ENCODE assay signal across 1 cellular context in genomic region chr6:96521625-96522468, GRCh38.
TF ChIP-seq lines count a peak whose summit lies in the region.

Gene UFL1 (plus strand): TSS chr6:96521806. CDS start chr6:96521874, 68 bp downstream.

TF ChIP-seq in K562, 482 proteins besides CTCF, POLR2A, EP300 and RAD21 (continued from another document and continues in another):
- TF ChIP-seq TEAD4 (IDR thresholded peaks at IDR 0.05; ENCODE audit: low read length): peak; percentile 52; the same call in 1 of the 2 replicates
- TF ChIP-seq TEAD4 (CRISPR knock-in tag; IDR thresholded peaks at IDR 0.05; ENCODE audit: borderline replicate concordance): 0 out of 2 replicates have a peak, but pooled peaks have one; percentile 33
- 0 out of 2 replicates have a peak, but pooled peaks have one; percentile 1 for TF ChIP-seq ZNF316 (IDR thresholded peaks at IDR 0.05)
- no peak for TF ChIP-seq KAT2B (IDR thresholded peaks at IDR 0.05; ENCODE audit: low read depth, low read length)
- no peak for TF ChIP-seq ZNF780A (CRISPR knock-in tag; IDR thresholded peaks at IDR 0.05)
- peak; percentile 66 to 96 (median 88) for TF ChIP-seq YY1 (IDR thresholded peaks at IDR 0.05; ENCODE audit: borderline replicate concordance in 1 of 3, control insufficient read depth in 1 of 3, extremely low read depth in 1 of 3, insufficient read depth in 3 of 3, insufficient read length in 1 of 3, insufficient replicate concordance in 2 of 3, low read depth in 1 of 3, low read length in 2 of 3)
- 0 out of 2 replicates have a peak, but pooled peaks have one; percentile 22 for TF ChIP-seq IRF1 (CRISPR knock-in tag; IDR thresholded peaks at IDR 0.05; ENCODE audit: borderline replicate concordance)
- TF ChIP-seq ZBTB26 (CRISPR knock-in tag; IDR thresholded peaks at IDR 0.05): no peak
- peak; percentile 87 for TF ChIP-seq ZBTB1 (CRISPR knock-in tag; IDR thresholded peaks at IDR 0.05; ENCODE audit: borderline replicate concordance, low read depth)
- 0 out of 2 replicates have a peak, but pooled peaks have one; percentile 44 for TF ChIP-seq E2F4 (CRISPR knock-in tag; IDR thresholded peaks at IDR 0.05; ENCODE audit: low read depth)
- peak in 1 of 2 experiments; percentile 60; a peak in 1 of 4 replicates for TF ChIP-seq ZMIZ1 (IDR thresholded peaks at IDR 0.05; ENCODE audit: low read depth in 2 of 2, low read length in 2 of 2)
- peak; percentile 100 for TF ChIP-seq PHF8 (IDR thresholded peaks at IDR 0.05; ENCODE audit: borderline replicate concordance, low read length)
- peak; percentile 16; the same call in 1 of the 2 replicates for TF ChIP-seq REST (CRISPR knock-in tag; IDR thresholded peaks at IDR 0.05; ENCODE audit: low read depth)
- no peak for TF ChIP-seq CLOCK (CRISPR knock-in tag; IDR thresholded peaks at IDR 0.05; ENCODE audit: borderline replicate concordance)
- TF ChIP-seq BRD4 (IDR thresholded peaks at IDR 0.05): peak; percentile 85
- no peak for TF ChIP-seq CHCHD3 (CRISPR knock-in tag; IDR thresholded peaks at IDR 0.05)
- TF ChIP-seq ARID4B (CRISPR knock-in tag; IDR thresholded peaks at IDR 0.05): peak; percentile 71
- no peak for TF ChIP-seq NR0B1 (IDR thresholded peaks at IDR 0.05; ENCODE audit: partially characterized antibody)
- peak; percentile 66 for TF ChIP-seq MYC (IDR thresholded peaks at IDR 0.05; ENCODE audit: low read depth, low read length)
- TF ChIP-seq MYC (CRISPR knock-in tag; IDR thresholded peaks at IDR 0.05; ENCODE audit: borderline replicate concordance, low read depth): no peak; the same call in 1 of the 2 replicates
- peak; percentile 84 for TF ChIP-seq GABPB1 (CRISPR knock-in tag; IDR thresholded peaks at IDR 0.05)
- peak; percentile 87 for TF ChIP-seq POLR2H (tag; IDR thresholded peaks at IDR 0.05; ENCODE audit: low read depth)
- peak; percentile 69 for TF ChIP-seq CBFA2T3 (IDR thresholded peaks at IDR 0.05)
- TF ChIP-seq POLR2B (IDR thresholded peaks at IDR 0.05; ENCODE audit: low read depth, partially characterized antibody): peak; percentile 94
- TF ChIP-seq TAL1 (IDR thresholded peaks at IDR 0.05): peak; percentile 28; the same call in 1 of the 2 replicates
- no peak for TF ChIP-seq ZSCAN29 (IDR thresholded peaks at IDR 0.05)
- peak; percentile 60; the same call in 1 of the 2 replicates for TF ChIP-seq ATF1 (CRISPR knock-in tag; IDR thresholded peaks at IDR 0.05)
- TF ChIP-seq ATF1 (tag; IDR thresholded peaks at IDR 0.05): peak; percentile 95
- peak; percentile 97 for TF ChIP-seq ZNF511 (CRISPR knock-in tag; IDR thresholded peaks at IDR 0.05)
- peak; percentile 54 for TF ChIP-seq SP1 (CRISPR knock-in tag; IDR thresholded peaks at IDR 0.05)
- TF ChIP-seq MTA1 (IDR thresholded peaks at IDR 0.05; ENCODE audit: borderline replicate concordance): peak; percentile 86; the same call in 1 of the 2 replicates
- peak; percentile 62; the same call in 1 of the 2 replicates for TF ChIP-seq ZNF740 (CRISPR knock-in tag; IDR thresholded peaks at IDR 0.05)
- TF ChIP-seq ZNF740 (tag; IDR thresholded peaks at IDR 0.05): no peak
- peak; percentile 87; the same call in 1 of the 2 replicates for TF ChIP-seq POLR2AphosphoS2 (IDR thresholded peaks at IDR 0.05; ENCODE audit: low read length)
- TF ChIP-seq PHF20 (IDR thresholded peaks at IDR 0.05; ENCODE audit: partially characterized antibody): peak; percentile 70
- TF ChIP-seq HDAC1 (IDR thresholded peaks at IDR 0.05): peak in 1 of 2 experiments; percentile 66; a peak in 1 of 4 replicates
- TF ChIP-seq PRMT5 (CRISPR knock-in tag; IDR thresholded peaks at IDR 0.05): 0 out of 2 replicates have a peak, but pooled peaks have one; percentile 15
- TF ChIP-seq NFIX (CRISPR knock-in tag; IDR thresholded peaks at IDR 0.05; ENCODE audit: low read depth): no peak
